ENCODE assay signal across 15 cellular contexts in the genomic region with DNA sequence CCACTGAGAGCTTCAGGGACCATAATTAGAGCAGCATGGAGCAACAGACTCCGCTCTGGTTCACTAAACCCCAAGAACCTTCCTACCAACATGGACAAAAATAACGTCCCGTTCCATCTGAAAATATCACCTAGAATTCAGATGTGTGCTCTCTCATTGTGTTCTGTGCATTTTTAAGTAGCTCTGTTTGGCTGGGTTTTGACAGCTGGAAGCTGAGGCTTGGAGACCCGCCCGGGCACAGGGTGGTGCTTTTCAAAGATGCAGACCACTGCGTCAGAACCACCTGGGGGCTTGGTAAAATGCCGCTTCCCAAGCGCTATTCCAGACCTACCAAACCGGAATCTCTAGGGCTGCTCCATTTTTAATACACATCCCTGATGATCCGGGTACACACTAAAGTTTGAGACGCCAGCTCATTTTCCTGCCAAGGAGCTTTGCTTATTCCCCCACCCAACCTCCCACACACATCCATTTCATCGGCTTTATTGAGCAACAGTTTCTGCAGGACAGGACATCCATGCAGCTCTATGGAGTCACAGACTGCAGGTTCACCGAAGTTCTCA.
DNase-seq lines count a peak whose midpoint lies in the region; ATAC-seq and TF ChIP-seq lines count a peak whose summit lies in the region.
"Had no signal": no experiment of that assay in that cellular context is flagged by ENCODE, and none has a peak within 500 bp of the region (broad histone marks: within the 10 kb centered on the region; RNA-seq: fewer than 3 reads in every experiment).

No MANE protein-coding gene starts in this region.

- H3K4me3 ChIP-seq in osteoblast (ENCODE audit: insufficient read depth, low read length) = no peak overlapping the region
- H3K4me3 ChIP-seq in ovary = no peak overlapping the region
- H3K4me3 ChIP-seq: colonic mucosa had no signal

- no peaks in the 10 kb centered on the region for H3K4me1 Mint-ChIP-seq in activated naive CD8-positive, alpha-beta T cell treated with anti-CD3 and anti-CD28 coated beads for 36 hours

- H3K4me3 Mint-ChIP-seq in activated naive CD8-positive, alpha-beta T cell treated with anti-CD3 and anti-CD28 coated beads for 36 hours = no peak overlapping the region
- H3K4me3 Mint-ChIP-seq: activated T-helper 1 cell treated with anti-CD3 and anti-CD28 coated beads, Interleukin-12 subunit alpha, Interleukin-12 subunit beta, Interleukin-2, Interleukin-4 antibody, amounts not matched to agents 30 ng/mL and 10 ng/mL and 1 ng/mL, durations not matched to agents 14 hours and 24 hours and 36 hours; HFFc6; type B pancreatic cell had no signal

- no peaks in the 10 kb centered on the region for H3K79me2 ChIP-seq in osteoblast (ENCODE audit: insufficient read depth, low read length)

- H3K27me3 Mint-ChIP-seq in activated naive CD8-positive, alpha-beta T cell treated with anti-CD3 and anti-CD28 coated beads for 36 hours = peaks cover 5% of the 10 kb centered on the region
- H3K27me3 Mint-ChIP-seq: type B pancreatic cell had no signal

- H3K27me3 ChIP-seq in osteoblast (ENCODE audit: insufficient read depth, low read length) (peaks cover 3% of the 10 kb centered on the region), ovary (no peaks in the 10 kb centered on the region)
- H3K27me3 ChIP-seq: colonic mucosa had no signal

- H3K4me1 ChIP-seq in osteoblast (ENCODE audit: insufficient read depth, low read length) (peaks cover 2% of the 10 kb centered on the region), ovary (ENCODE audit: insufficient read depth) (no peaks in the 10 kb centered on the region)
- H3K4me1 ChIP-seq: colonic mucosa had no signal

- H3K36me3 ChIP-seq in osteoblast (ENCODE audit: insufficient read depth, low read length) (no peaks in the 10 kb centered on the region), ovary (no peaks in the 10 kb centered on the region)
- H3K36me3 ChIP-seq: colonic mucosa had no signal

- no peak overlapping the region for H3K4me2 ChIP-seq in osteoblast (ENCODE audit: insufficient read depth, low read length)

- TF ChIP-seq CTCF in osteoblast (IDR thresholded peaks at IDR 0.05; ENCODE audit: extremely low read depth, low read depth, low read length) (no peak), ovary (IDR thresholded peaks at IDR 0.05) (no peak)

- no peaks in the 10 kb centered on the region for H4K20me1 ChIP-seq in osteoblast (ENCODE audit: insufficient read depth, low read length)

- no peak for TF ChIP-seq POLR2A in ovary (IDR thresholded peaks at IDR 0.05)

- intact Hi-C loops in Right ventricle myocardium inferior (cut with DNase I) (no loop called here), cardiac septum (cut with DNase I) (no loop called here), ovary (cut with DNase I) (loop anchor here in 1 of 4 donors (5.0 kb wide), 1 partner anchor 917 kb away; no protein-coding TSS in a partner anchor)

- DNase-seq in Right ventricle myocardium inferior (ENCODE audit: missing footprints) (no peak), cardiac septum (ENCODE audit: low spot score) (no peak), cerebellum (ENCODE audit: low spot score) (peak; percentile 49), inferior parietal cortex (ENCODE audit: extremely low spot score) (peak; percentile 64), osteoblast (ENCODE audit: insufficient read length, low spot score, missing footprints) (no peak), ovary (no peak)
- DNase-seq in activated naive CD8-positive, alpha-beta T cell treated with anti-CD3 and anti-CD28 coated beads for 36 hours = no peak
- DNase-seq: colonic mucosa, DMS79, HFFc6, RPMI8226, SW 1271 had no signal

- H3K36me3 Mint-ChIP-seq in activated naive CD8-positive, alpha-beta T cell treated with anti-CD3 and anti-CD28 coated beads for 36 hours = no peaks in the 10 kb centered on the region
- H3K36me3 Mint-ChIP-seq: type B pancreatic cell had no signal

- TF ChIP-seq EP300 in ovary (IDR thresholded peaks at IDR 0.05) = no peak

- no peaks in the 10 kb centered on the region for H3K9me3 ChIP-seq in osteoblast (ENCODE audit: low read depth, low read length)
- no peaks in the 10 kb centered on the region for H3K9me3 ChIP-seq in ovary
- H3K9me3 ChIP-seq: colonic mucosa had no signal

- H3K27ac ChIP-seq in osteoblast (ENCODE audit: low read depth, low read length) = no peak overlapping the region
- no peak overlapping the region for H3K27ac ChIP-seq in ovary
- H3K27ac ChIP-seq: colonic mucosa had no signal

- no peak overlapping the region for H3K27ac Mint-ChIP-seq in activated naive CD8-positive, alpha-beta T cell treated with anti-CD3 and anti-CD28 coated beads for 36 hours
- H3K27ac Mint-ChIP-seq: activated T-helper 1 cell treated with anti-CD3 and anti-CD28 coated beads, Interleukin-12 subunit alpha, Interleukin-12 subunit beta, Interleukin-2, Interleukin-4 antibody, amounts not matched to agents 30 ng/mL and 10 ng/mL and 1 ng/mL, durations not matched to agents 14 hours and 24 hours and 36 hours; HFFc6; type B pancreatic cell had no signal

- no peaks in the 10 kb centered on the region for H3K9me3 Mint-ChIP-seq in activated naive CD8-positive, alpha-beta T cell treated with anti-CD3 and anti-CD28 coated beads for 36 hours
- H3K9me3 Mint-ChIP-seq: activated T-helper 1 cell treated with anti-CD3 and anti-CD28 coated beads, Interleukin-12 subunit alpha, Interleukin-12 subunit beta, Interleukin-2, Interleukin-4 antibody, amounts not matched to agents 30 ng/mL and 10 ng/mL and 1 ng/mL, durations not matched to agents 14 hours and 24 hours and 36 hours; HFFc6; type B pancreatic cell had no signal

- H2AFZ ChIP-seq in osteoblast (ENCODE audit: low read length) = no peak overlapping the region

- 70 to 82% (median 79%) methylated on average over 13 of the region's 13 CpGs for WGBS in ovary, 3 donors

- peak; percentile 76 for ATAC-seq in Right ventricle myocardium inferior
- ATAC-seq in HG02798 (IDR thresholded peaks at IDR 0.05; ENCODE audit: poor library complexity, unreplicated experiment) = no peak

Comparison
In these comparisons a context has a peak if more than half of its experiments do, and no peak if none do; other contexts are left out.
1. DNase-seq: peak in cerebellum (single experiment) and inferior parietal cortex (single experiment); none in Right ventricle myocardium inferior (single experiment), cardiac septum (single experiment), activated naive CD8-positive, alpha-beta T cell treated with anti-CD3 and anti-CD28 coated beads for 36 hours (single experiment), osteoblast (single experiment) and ovary (0 of 5).